ENCODE assay signal across 12 cellular contexts in the genomic region with DNA sequence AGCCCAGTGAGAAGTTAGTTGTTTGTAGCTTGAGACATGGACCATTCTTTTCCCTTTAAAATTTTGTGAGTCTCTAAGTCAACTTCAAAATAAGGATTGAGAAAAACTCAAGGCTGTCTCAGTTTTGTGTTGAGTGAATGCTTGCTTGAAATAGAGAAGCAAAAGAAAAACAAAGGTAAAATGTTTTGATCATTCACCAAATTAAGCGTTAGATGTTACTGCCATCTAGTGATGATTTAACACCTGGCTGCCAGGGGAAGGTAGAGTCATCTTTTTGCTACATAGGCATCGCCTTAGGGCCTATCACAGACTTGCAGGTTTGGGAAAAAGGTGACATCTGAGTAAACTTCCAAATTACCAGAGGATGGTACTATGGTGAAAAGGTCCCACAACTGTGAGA.
DNase-seq lines count a peak whose midpoint lies in the region; ATAC-seq, FAIRE-seq and TF ChIP-seq lines count a peak whose summit lies in the region.
"Had no signal": no experiment of that assay in that cellular context is flagged by ENCODE, and none has a peak within 500 bp of the region (broad histone marks: within the 10 kb centered on the region; RNA-seq: fewer than 3 reads in every experiment).

No MANE protein-coding gene starts in this region.

- H3K18ac ChIP-seq in mesenchymal stem cell (ENCODE audit: low read depth in 1 of 2, low read length in 2 of 2) = no peak overlapping the region

- no peak for TF ChIP-seq EP300 in GM12878 (IDR thresholded peaks at IDR 0.05; ENCODE audit: borderline replicate concordance in 1 of 2, control insufficient read depth in 1 of 2, low read depth in 2 of 2, low read length in 2 of 2)

- no peaks in the 10 kb centered on the region for H4K20me1 ChIP-seq in Loucy (ENCODE audit: insufficient read depth, low read length, poor library complexity, severe bottlenecking)
- H4K20me1 ChIP-seq in GM12878 (ENCODE audit: control insufficient read depth, insufficient read depth) = no peaks in the 10 kb centered on the region
- H4K20me1 ChIP-seq in neural progenitor cell (ENCODE audit: low read depth) = no peaks in the 10 kb centered on the region

- no peak overlapping the region for H3K4me2 ChIP-seq in Loucy (ENCODE audit: low read depth, low read length, poor library complexity, severe bottlenecking)
- H3K4me2 ChIP-seq in GM12878 (ENCODE audit: control insufficient read depth, insufficient read depth) = no peak overlapping the region
- no peak overlapping the region for H3K4me2 ChIP-seq in neural progenitor cell
- H3K4me2 ChIP-seq in mesenchymal stem cell (ENCODE audit: low read length, poor library complexity, severe bottlenecking) = no peak overlapping the region

- H3K9me2 ChIP-seq in Loucy (replicated peaks; ENCODE audit: low read depth, low read length) = no peaks in the 10 kb centered on the region

- H2BK120ac ChIP-seq in mesenchymal stem cell (ENCODE audit: low read depth, low read length) = no peak overlapping the region

- H3K4me3 Mint-ChIP-seq in neural progenitor cell = no peak overlapping the region
- H3K4me3 Mint-ChIP-seq: stimulated activated naive B cell treated with anti-CD40 and anti-IgM and Interleukin-4, amounts not matched to agents 10 μg/mL and 1 μg/mL and 100 μg/mL, for 72 hours had no signal

- RAD21 ChIA-PET in GM12878 (lab: Charles Lee; ENCODE audit: unreplicated experiment) = interaction anchor here (0.6 kb wide), 1 partner anchor 223 kb away, joined by 3 read pairs; no protein-coding TSS in a partner anchor

- H3F3A ChIP-seq in Loucy (ENCODE audit: low read depth) (no peaks in the 10 kb centered on the region), neural progenitor cell (ENCODE audit: low read depth) (peaks cover 9% of the 10 kb centered on the region)

- TF ChIP-seq POLR2A in GM12878 (IDR thresholded peaks at IDR 0.05; ENCODE audit: low read depth, low read length) = no peak

- peak; percentile 15 for DNase-seq in NCI-H2227 (lab: John Stamatoyannopoulos, UW; ENCODE audit: unreplicated experiment)
- no peak for DNase-seq in NCI-H2227 treated with DMSO at 0.1 percent for 48 hours (lab: John Stamatoyannopoulos, UW)
- DNase-seq in GM12878 (ENCODE audit: low read depth, low spot score) = no peak
- DNase-seq in neural progenitor cell (ENCODE audit: low spot score) = peak; percentile 37
- DNase-seq in mesenteric fat pad (ENCODE audit: low spot score) = no peak
- no peak for DNase-seq in NOMO-1 treated with DMSO at 0.1 percent for 48 hours (lab: John Stamatoyannopoulos, UW; ENCODE audit: unreplicated experiment)
- no peak for DNase-seq in mesenchymal stem cell
- DNase-seq: activated T-cell treated with anti-CD3 and anti-CD28 coated beads, Interleukin-2, amount 50 U/mL, for 48 hours; dorsolateral prefrontal cortex; stimulated activated naive B cell treated with anti-CD40 and anti-IgM and Interleukin-4, amounts not matched to agents 10 μg/mL and 1 μg/mL and 100 μg/mL, for 72 hours; T-helper 1 cell had no signal

- H3K27ac ChIP-seq in GM12878 (ENCODE audit: control insufficient read depth, insufficient read depth) = no peak overlapping the region
- H3K27ac ChIP-seq in neural progenitor cell = no peak overlapping the region
- no peak overlapping the region for H3K27ac ChIP-seq in mesenchymal stem cell (ENCODE audit: low read length, poor library complexity, severe bottlenecking)
- H3K27ac ChIP-seq: dorsolateral prefrontal cortex had no signal

- WGBS in GM12878 (ENCODE audit: insufficient coverage, insufficient replicate concordance, low lambda C conversion rate, missing lambda C conversion rate) = 0% methylated on average over 2 of the region's 2 CpGs
- WGBS in mesenchymal stem cell = 65% methylated on average over 2 of the region's 2 CpGs

- SMC1A ChIA-PET in GM12878 (lab: Charles Lee; ENCODE audit: uncharacterized antibody, unreplicated experiment) = no interaction called here

- H3K27me3 Mint-ChIP-seq in neural progenitor cell (ENCODE audit: insufficient read depth, low read depth) = peaks cover under 1% of the 10 kb centered on the region

- POLR2A ChIA-PET in GM12878 (lab: Charles Lee) = no interaction called here

- no peak overlapping the region for H2BK5ac ChIP-seq in mesenchymal stem cell (ENCODE audit: low read depth, low read length, poor library complexity, severe bottlenecking)

- TF ChIP-seq RAD21 in GM12878 (IDR thresholded peaks at IDR 0.05; ENCODE audit: insufficient read depth, low read depth, low read length) = peak; percentile 47

- no peak overlapping the region for H3K27ac Mint-ChIP-seq in neural progenitor cell

- H4K8ac ChIP-seq in mesenchymal stem cell (ENCODE audit: low read length) = no peak overlapping the region

- H4K91ac ChIP-seq in mesenchymal stem cell (ENCODE audit: low read length) = no peak overlapping the region

- H3K79me1 ChIP-seq in mesenchymal stem cell (replicated peaks; ENCODE audit: low read length, poor library complexity, severe bottlenecking) = no peaks in the 10 kb centered on the region

- H3K36me3 Mint-ChIP-seq in neural progenitor cell = no peaks in the 10 kb centered on the region
- H3K36me3 Mint-ChIP-seq: stimulated activated naive B cell treated with anti-CD40 and anti-IgM and Interleukin-4, amounts not matched to agents 10 μg/mL and 1 μg/mL and 100 μg/mL, for 72 hours had no signal

- in situ Hi-C loops in GM12878 (cut with MboI) = no loop called here

- H3K36me3 ChIP-seq in Loucy (ENCODE audit: insufficient read depth, low read length) (no peaks in the 10 kb centered on the region), GM12878 (ENCODE audit: control insufficient read depth in 2 of 2, insufficient read depth in 2 of 2, low read length in 1 of 2) (no peaks in the 10 kb centered on the region), neural progenitor cell (no peaks in the 10 kb centered on the region), mesenchymal stem cell (ENCODE audit: control insufficient read depth in 1 of 2, insufficient read depth in 2 of 2, low read depth in 1 of 2, low read length in 2 of 2) (no peaks in the 10 kb centered on the region)

- no peak overlapping the region for H3K23ac ChIP-seq in mesenchymal stem cell (ENCODE audit: low read length in 2 of 2)

- no peak overlapping the region for H3K9ac ChIP-seq in Loucy (ENCODE audit: low read depth, low read length, poor library complexity, severe bottlenecking)
- no peak overlapping the region for H3K9ac ChIP-seq in GM12878 (ENCODE audit: control insufficient read depth, insufficient read depth, low read length)
- H3K9ac ChIP-seq in neural progenitor cell = no peak overlapping the region
- no peak overlapping the region for H3K9ac ChIP-seq in mesenchymal stem cell (ENCODE audit: low read length)

- CTCF ChIA-PET in GM12878 (lab: Yijun Ruan, JAX) = interaction anchor here (1.2 to 1.5 kb wide), 2 partner anchors 8 to 13 kb away, joined by 3 read pairs; no protein-coding TSS in a partner anchor

- no peak for FAIRE-seq in GM12878 (lab: Jason Lieb, UNC)

- no peak overlapping the region for H3K14ac ChIP-seq in mesenchymal stem cell (ENCODE audit: low read length in 2 of 2)

- peak; percentile 64 for TF ChIP-seq CTCF in Loucy (conservative IDR thresholded peaks at IDR 0.05; ENCODE audit: low read length)
- peak; percentile 12 to 29 (median 25); a peak in 3 of 6 replicates for TF ChIP-seq CTCF in GM12878 (IDR thresholded peaks at IDR 0.05 in 2 of 3, conservative IDR thresholded peaks at IDR 0.05 in 1 of 3; ENCODE audit: control insufficient read depth in 2 of 3, extremely low read depth in 1 of 3, insufficient read depth in 1 of 3, low read depth in 3 of 3, low read length in 3 of 3)
- peak; percentile 56 for TF ChIP-seq CTCF in neural progenitor cell (IDR thresholded peaks at IDR 0.05)

- ATAC-seq in GM12878 = no peak
- ATAC-seq: stimulated activated naive B cell treated with anti-CD40 and anti-IgM and Interleukin-4, amounts not matched to agents 10 μg/mL and 1 μg/mL and 100 μg/mL, for 72 hours had no signal

- H2BK12ac ChIP-seq in mesenchymal stem cell (ENCODE audit: low read length in 2 of 2) = no peak overlapping the region

- BruUV-seq in GM12878 (replicated peaks; lab: Mats Ljungman, UMichigan) = no TSS peak

- intact Hi-C loops in GM12878 (cut with micrococcal nuclease; ENCODE audit: unreplicated experiment) = no loop called here

- no peak overlapping the region for H3K4ac ChIP-seq in mesenchymal stem cell (ENCODE audit: low read depth in 1 of 2, low read length in 2 of 2)

- peaks cover 7% of the 10 kb centered on the region for H3K9me3 Mint-ChIP-seq in neural progenitor cell
- H3K9me3 Mint-ChIP-seq: stimulated activated naive B cell treated with anti-CD40 and anti-IgM and Interleukin-4, amounts not matched to agents 10 μg/mL and 1 μg/mL and 100 μg/mL, for 72 hours had no signal

- H3K4me1 ChIP-seq in Loucy (ENCODE audit: insufficient read depth, low read length, poor library complexity, severe bottlenecking) (no peaks in the 10 kb centered on the region), GM12878 (ENCODE audit: control insufficient read depth, insufficient read depth, low read length) (no peaks in the 10 kb centered on the region), neural progenitor cell (peaks cover 13% of the 10 kb centered on the region), mesenchymal stem cell (ENCODE audit: control insufficient read depth, insufficient read depth, low read depth, low read length) (no peaks in the 10 kb centered on the region)

- H3K4me3 ChIP-seq in Loucy (ENCODE audit: low read length, poor library complexity, severe bottlenecking) = no peak overlapping the region
- no peak overlapping the region for H3K4me3 ChIP-seq in GM12878
- no peak overlapping the region for H3K4me3 ChIP-seq in neural progenitor cell
- no peak overlapping the region for H3K4me3 ChIP-seq in mesenchymal stem cell (ENCODE audit: insufficient read depth in 1 of 2, low read depth in 1 of 2, low read length in 2 of 2)
- H3K4me3 ChIP-seq: dorsolateral prefrontal cortex had no signal

- no peak overlapping the region for H2AFZ ChIP-seq in Loucy (ENCODE audit: low read length)
- H2AFZ ChIP-seq in GM12878 (ENCODE audit: control insufficient read depth, low read depth, low read length) = no peak overlapping the region
- peak overlapping the region; percentile 76 for H2AFZ ChIP-seq in neural progenitor cell (replicated peaks)
- no peak overlapping the region for H2AFZ ChIP-seq in mesenchymal stem cell (ENCODE audit: low read depth, low read length)

- peaks cover 11% of the 10 kb centered on the region for H3K4me1 Mint-ChIP-seq in neural progenitor cell
- H3K4me1 Mint-ChIP-seq: stimulated activated naive B cell treated with anti-CD40 and anti-IgM and Interleukin-4, amounts not matched to agents 10 μg/mL and 1 μg/mL and 100 μg/mL, for 72 hours had no signal

- H3K79me2 ChIP-seq in Loucy (ENCODE audit: insufficient read depth, low read length) (no peaks in the 10 kb centered on the region), GM12878 (ENCODE audit: control insufficient read depth, insufficient read depth, low read length) (no peaks in the 10 kb centered on the region), neural progenitor cell (ENCODE audit: low read depth) (no peaks in the 10 kb centered on the region)

- H2AK5ac ChIP-seq in mesenchymal stem cell (ENCODE audit: low read length, severe bottlenecking) = no peak overlapping the region

- no peak overlapping the region for H2BK15ac ChIP-seq in mesenchymal stem cell (ENCODE audit: low read depth, poor library complexity, severe bottlenecking)

- H3K27me3 ChIP-seq in Loucy (ENCODE audit: insufficient read depth, low read length, poor library complexity, severe bottlenecking) (no peaks in the 10 kb centered on the region), GM12878 (replicated peaks in 1 of 2; ENCODE audit: control insufficient read depth in 2 of 2, insufficient read depth in 2 of 2, low read length in 1 of 2) (no peaks in the 10 kb centered on the region), neural progenitor cell (no peaks in the 10 kb centered on the region), mesenchymal stem cell (ENCODE audit: control insufficient read depth in 1 of 2, insufficient read depth in 1 of 2, low read length in 2 of 2) (no peaks in the 10 kb centered on the region)

- H3K9me3 ChIP-seq in Loucy (ENCODE audit: insufficient read depth, low read depth, low read length) (no peaks in the 10 kb centered on the region), GM12878 (replicated peaks; ENCODE audit: control insufficient read depth, insufficient read depth, low read length) (no peaks in the 10 kb centered on the region; the same call in 2 of the 3 replicates), neural progenitor cell (ENCODE audit: low read depth) (no peaks in the 10 kb centered on the region), mesenchymal stem cell (ENCODE audit: control insufficient read depth, low read length) (no peaks in the 10 kb centered on the region)

Comparison
In these comparisons a context has a peak if more than half of its experiments do, and no peak if none do; other contexts are left out.
1. DNase-seq: peak in NCI-H2227 (single experiment) and neural progenitor cell (single experiment); none in NCI-H2227 treated with DMSO at 0.1 percent for 48 hours (single experiment), GM12878 (single experiment), mesenteric fat pad (single experiment), NOMO-1 treated with DMSO at 0.1 percent for 48 hours (single experiment) and mesenchymal stem cell (single experiment).
2. Peak in every context shown above with its lines, with median percentiles within 50 percentile points of each other: CTCF ChIP-seq.